ENCODE assay signal across 1 cellular context in the genomic region with DNA sequence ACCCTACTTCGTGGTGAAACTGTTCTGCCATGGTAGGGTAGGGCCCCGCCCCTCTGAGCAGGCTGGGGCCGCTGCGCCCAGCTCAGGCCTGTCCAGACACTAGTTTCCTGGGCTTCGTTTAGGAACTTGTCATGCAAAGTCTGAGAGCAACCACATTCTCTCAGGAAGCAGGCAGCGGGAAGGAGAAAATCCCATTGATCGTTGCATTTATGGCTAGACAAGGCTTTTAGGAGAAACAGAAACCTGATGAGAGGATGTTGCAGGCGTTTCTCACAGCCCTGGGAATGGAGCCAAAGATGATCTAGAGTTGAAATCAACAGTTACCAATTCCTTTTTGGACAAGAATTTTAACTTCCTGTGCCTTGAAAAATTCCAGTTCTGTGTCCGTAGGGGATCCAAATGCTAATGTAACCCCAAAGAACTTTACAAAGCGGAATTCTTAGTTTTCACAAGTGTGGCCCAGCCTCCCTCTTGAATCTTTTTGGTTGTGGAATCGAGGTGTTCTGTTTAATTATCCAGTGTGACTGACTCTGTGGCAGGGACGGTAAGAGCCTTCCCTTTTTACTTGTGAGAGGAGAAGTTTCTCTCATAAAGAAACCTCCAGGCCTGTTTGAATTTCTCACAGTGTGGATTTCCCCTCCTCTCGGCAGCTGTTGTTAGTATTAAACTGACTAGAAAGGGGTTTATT.
TF ChIP-seq lines count a peak whose summit lies in the region.

No MANE protein-coding gene starts in this region.

TF ChIP-seq in WTC11, 78 proteins besides CTCF, POLR2A, EP300 and RAD21 (continued from another document):
- no peak for TF ChIP-seq PRDM15 (CRISPR knock-in tag; IDR thresholded peaks at IDR 0.05)
- TF ChIP-seq NR1H2 (CRISPR knock-in tag; IDR thresholded peaks at IDR 0.05) = no peak
- TF ChIP-seq EMX1 (CRISPR knock-in tag; IDR thresholded peaks at IDR 0.05) = no peak
- TF ChIP-seq ETV6 (CRISPR knock-in tag; IDR thresholded peaks at IDR 0.05) = no peak
- TF ChIP-seq, protein P1, sequence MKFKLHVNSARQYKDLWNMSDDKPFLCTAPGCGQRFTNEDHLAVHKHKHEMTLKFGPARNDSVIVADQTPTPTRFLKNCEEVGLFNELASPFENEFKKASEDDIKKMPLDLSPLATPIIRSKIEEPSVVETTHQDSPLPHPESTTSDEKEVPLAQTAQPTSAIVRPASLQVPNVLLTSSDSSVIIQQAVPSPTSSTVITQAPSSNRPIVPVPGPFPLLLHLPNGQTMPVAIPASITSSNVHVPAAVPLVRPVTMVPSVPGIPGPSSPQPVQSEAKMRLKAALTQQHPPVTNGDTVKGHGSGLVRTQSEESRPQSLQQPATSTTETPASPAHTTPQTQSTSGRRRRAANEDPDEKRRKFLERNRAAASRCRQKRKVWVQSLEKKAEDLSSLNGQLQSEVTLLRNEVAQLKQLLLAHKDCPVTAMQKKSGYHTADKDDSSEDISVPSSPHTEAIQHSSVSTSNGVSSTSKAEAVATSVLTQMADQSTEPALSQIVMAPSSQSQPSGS (CRISPR knock-in tag; IDR thresholded peaks at IDR 0.05; ENCODE audit: borderline replicate concordance, low read depth) = no peak
- TF ChIP-seq, protein P2, sequence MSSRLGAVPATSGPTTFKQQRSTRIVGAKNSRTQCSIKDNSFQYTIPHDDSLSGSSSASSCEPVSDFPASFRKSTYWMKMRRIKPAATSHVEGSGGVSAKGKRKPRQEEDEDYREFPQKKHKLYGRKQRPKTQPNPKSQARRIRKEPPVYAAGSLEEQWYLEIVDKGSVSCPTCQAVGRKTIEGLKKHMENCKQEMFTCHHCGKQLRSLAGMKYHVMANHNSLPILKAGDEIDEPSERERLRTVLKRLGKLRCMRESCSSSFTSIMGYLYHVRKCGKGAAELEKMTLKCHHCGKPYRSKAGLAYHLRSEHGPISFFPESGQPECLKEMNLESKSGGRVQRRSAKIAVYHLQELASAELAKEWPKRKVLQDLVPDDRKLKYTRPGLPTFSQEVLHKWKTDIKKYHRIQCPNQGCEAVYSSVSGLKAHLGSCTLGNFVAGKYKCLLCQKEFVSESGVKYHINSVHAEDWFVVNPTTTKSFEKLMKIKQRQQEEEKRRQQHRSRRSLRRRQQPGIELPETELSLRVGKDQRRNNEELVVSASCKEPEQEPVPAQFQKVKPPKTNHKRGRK (CRISPR knock-in tag; IDR thresholded peaks at IDR 0.05; ENCODE audit: borderline replicate concordance) = no peak
